ENCODE assay signal across 11 cellular contexts in genomic region chr21:33069645-33069993, GRCh38. TPM values are rescaled to one million over a fixed set of nuclear protein-coding genes. Genes with fewer than 3 reads are reported as not detected.
DNase-seq lines count a peak whose midpoint lies in the region; ATAC-seq and TF ChIP-seq lines count a peak whose summit lies in the region.
"Had no signal": no experiment of that assay in that cellular context is flagged by ENCODE, and none has a peak within 500 bp of the region (broad histone marks: within the 10 kb centered on the region; RNA-seq: fewer than 3 reads in every experiment).

No MANE protein-coding gene starts in this region.

- no peak overlapping the region for H3K27ac Mint-ChIP-seq in CD4-positive, alpha-beta T cell
- no peak overlapping the region for H3K27ac Mint-ChIP-seq in neural progenitor cell

- intact Hi-C loops in CD4-positive, alpha-beta T cell (cut with DNase I, micrococcal nuclease): no loop called here

- H3K4me1 Mint-ChIP-seq in CD4-positive, alpha-beta T cell (ENCODE audit: low read depth): peaks cover 23% of the 10 kb centered on the region
- peaks cover 26% of the 10 kb centered on the region for H3K4me1 Mint-ChIP-seq in neural progenitor cell

- no peaks in the 10 kb centered on the region for H3K36me3 Mint-ChIP-seq in CD4-positive, alpha-beta T cell (ENCODE audit: low read depth)
- H3K36me3 Mint-ChIP-seq in neural progenitor cell: no peaks in the 10 kb centered on the region

- no peaks in the 10 kb centered on the region for H3K36me3 ChIP-seq in neural progenitor cell

- ATAC-seq in CD4-positive, alpha-beta T cell (ENCODE audit: poor library complexity): no peak
- no peak for ATAC-seq in GM18909 (IDR thresholded peaks at IDR 0.05; ENCODE audit: poor library complexity, unreplicated experiment)

- H3K4me2 ChIP-seq in neural progenitor cell: peak overlapping the region; percentile 83

- H3K27me3 ChIP-seq in CD4-positive, alpha-beta T cell (ENCODE audit: control insufficient read depth, insufficient read depth, low read length): peaks cover 76% of the 10 kb centered on the region
- H3K27me3 ChIP-seq in neural progenitor cell: peaks cover 100% of the 10 kb centered on the region

- no peaks in the 10 kb centered on the region for H3K9me3 Mint-ChIP-seq in CD4-positive, alpha-beta T cell
- peaks cover 13% of the 10 kb centered on the region for H3K9me3 Mint-ChIP-seq in neural progenitor cell

- H3K9ac ChIP-seq in neural progenitor cell: no peak overlapping the region

- no peak overlapping the region for H2AFZ ChIP-seq in neural progenitor cell (replicated peaks)

- TF ChIP-seq CTCF in CD4-positive, alpha-beta T cell (IDR thresholded peaks at IDR 0.05): no peak
- TF ChIP-seq CTCF in NB4 (IDR thresholded peaks at IDR 0.05; ENCODE audit: low read depth, low read length): no peak
- TF ChIP-seq CTCF in coronary artery (IDR thresholded peaks at IDR 0.05): no peak
- TF ChIP-seq CTCF in neural progenitor cell (IDR thresholded peaks at IDR 0.05): no peak

- peaks cover 25% of the 10 kb centered on the region for H3K4me1 ChIP-seq in neural progenitor cell

- no peak for DNase-seq in CD4-positive, alpha-beta T cell
- DNase-seq in NB4 (ENCODE audit: low read depth) (no peak), coronary artery (ENCODE audit: low spot score) (no peak), neural progenitor cell (ENCODE audit: low spot score) (no peak), NCI-H510A treated with DMSO at 0.1 percent for 48 hours (lab: John Stamatoyannopoulos, UW) (no peak), middle frontal gyrus (ENCODE audit: extremely low spot score, low spot score) (no peak), HCEC 1CT (no peak)
- DNase-seq: activated CD4-positive, alpha-beta T cell treated with anti-CD3 and anti-CD28 coated beads, Interleukin-2, amount 50 U/mL, for 1 hour; NCI-H146 had no signal

- POLR2A ChIA-PET in CD4-positive, alpha-beta T cell (lab: Charles Lee): no interaction called here

- no peaks in the 10 kb centered on the region for H3K79me2 ChIP-seq in neural progenitor cell (ENCODE audit: low read depth)

- peaks cover 21% of the 10 kb centered on the region for H3F3A ChIP-seq in neural progenitor cell (ENCODE audit: low read depth)

- peak; percentile 14 for TF ChIP-seq POLR2A in NB4 (IDR thresholded peaks at IDR 0.05; ENCODE audit: extremely low read depth, insufficient read length)

- H3K4me3 ChIP-seq in NB4 (ENCODE audit: low read depth, low read length) (peak overlapping the region; percentile 51), coronary artery (peak overlapping the region; percentile 69), neural progenitor cell (peak overlapping the region; percentile 53)

- no peak overlapping the region for H3K27ac ChIP-seq in CD4-positive, alpha-beta T cell (ENCODE audit: low read depth, low read length)
- H3K27ac ChIP-seq in coronary artery: no peak overlapping the region
- H3K27ac ChIP-seq in neural progenitor cell: no peak overlapping the region

- CTCF ChIA-PET in CD4-positive, alpha-beta T cell (lab: Charles Lee): no interaction called here

- H3K9me3 ChIP-seq in CD4-positive, alpha-beta T cell (ENCODE audit: control insufficient read depth, low read length): peaks cover 7% of the 10 kb centered on the region
- H3K9me3 ChIP-seq in neural progenitor cell (ENCODE audit: low read depth): no peaks in the 10 kb centered on the region

- peaks cover 81% of the 10 kb centered on the region for H3K27me3 Mint-ChIP-seq in CD4-positive, alpha-beta T cell
- peaks cover 56% of the 10 kb centered on the region for H3K27me3 Mint-ChIP-seq in neural progenitor cell (ENCODE audit: insufficient read depth, low read depth)

- peak overlapping the region; percentile 27 for H3K4me3 Mint-ChIP-seq in CD4-positive, alpha-beta T cell
- peak overlapping the region; percentile 61 for H3K4me3 Mint-ChIP-seq in neural progenitor cell

- H4K20me1 ChIP-seq in neural progenitor cell (ENCODE audit: low read depth): peaks cover 62% of the 10 kb centered on the region

RNA-seq across cellular contexts. Expression of gene OLIG1, which starts 0.3 kb away (rescaled TPM):
- total RNA-seq in CD4-positive, alpha-beta T cell: not detected
- total RNA-seq in neural progenitor cell (ENCODE audit: low replicate concordance): not detected in 2 replicates
- total RNA-seq: mucosa of gallbladder had no signal

RNA-seq across cellular contexts. Expression of gene OLIG2, which starts 43.9 kb away (rescaled TPM):
- total RNA-seq in CD4-positive, alpha-beta T cell: not detected
- 0.15 TPM in 1 of 2 replicates, not detected in the other for total RNA-seq in neural progenitor cell (ENCODE audit: low replicate concordance)
- total RNA-seq: mucosa of gallbladder had no signal
